In genomic region chr7:44071726-44072363, GRCh38 we compare ENCODE assay signal across 10 cellular contexts. TPM values are rescaled to one million over a fixed set of nuclear protein-coding genes. Genes with fewer than 3 reads are reported as not detected.
DNase-seq lines count a peak whose midpoint lies in the region; ATAC-seq, FAIRE-seq and TF ChIP-seq lines count a peak whose summit lies in the region.
"Had no signal": no experiment of that assay in that cellular context is flagged by ENCODE, and none has a peak within 500 bp of the region (broad histone marks: within the 10 kb centered on the region; RNA-seq: fewer than 3 reads in every experiment).

No MANE protein-coding gene starts in this region.

- no peaks in the 10 kb centered on the region for H3K9me3 Mint-ChIP-seq in T-helper 1 cell treated with Interleukin-12 subunit alpha and Interleukin-12 subunit beta and Interleukin-4 antibody, amounts not matched to agents 30 μg/mL and 1 μg/mL, for 36 hours
- no peaks in the 10 kb centered on the region for H3K9me3 Mint-ChIP-seq in astrocyte (ENCODE audit: unreplicated experiment)

- H2AK5ac ChIP-seq in neuronal stem cell (ENCODE audit: low read depth, low read length) = no peak overlapping the region

- peaks cover 11% of the 10 kb centered on the region for H3K36me3 Mint-ChIP-seq in T-helper 1 cell treated with Interleukin-12 subunit alpha and Interleukin-12 subunit beta and Interleukin-4 antibody, amounts not matched to agents 30 μg/mL and 1 μg/mL, for 36 hours (ENCODE audit: low read depth)
- H3K36me3 Mint-ChIP-seq in astrocyte (ENCODE audit: low read depth, unreplicated experiment) = peaks cover 10% of the 10 kb centered on the region

- no peak overlapping the region for H2BK12ac ChIP-seq in neuronal stem cell (ENCODE audit: low read length)

- no peak overlapping the region for H2BK15ac ChIP-seq in neuronal stem cell (ENCODE audit: low read length)

- no CpG with 5 or more reads among the region's 9 CpGs for WGBS in neuronal stem cell (ENCODE audit: extremely low coverage in 2 of 2, insufficient read length in 2 of 2, insufficient replicate concordance in 1 of 2), 2 donors

- H4K8ac ChIP-seq in neuronal stem cell (ENCODE audit: low read depth, low read length) = no peak overlapping the region

- H3K36me3 ChIP-seq in astrocyte (ENCODE audit: insufficient read depth, low read length) (peaks cover 2% of the 10 kb centered on the region), thoracic aorta (no peaks in the 10 kb centered on the region), neuronal stem cell (replicated peaks in 1 of 2; ENCODE audit: control insufficient read depth in 2 of 2, insufficient read depth in 2 of 2, low read length in 2 of 2) (peaks cover 21 to 41% of the 10 kb centered on the region in 2 donors)

- H3K4me1 Mint-ChIP-seq in T-helper 1 cell treated with Interleukin-12 subunit alpha and Interleukin-12 subunit beta and Interleukin-4 antibody, amounts not matched to agents 30 μg/mL and 1 μg/mL, for 36 hours (ENCODE audit: low read depth) = peaks cover 1% of the 10 kb centered on the region
- peaks cover 13% of the 10 kb centered on the region for H3K4me1 Mint-ChIP-seq in astrocyte (ENCODE audit: low read depth, unreplicated experiment)

- no peak for ATAC-seq in thoracic aorta (ENCODE audit: insufficient number of reproducible peaks, low FRiP score, low read depth)
- ATAC-seq in GM19455 (IDR thresholded peaks at IDR 0.05; ENCODE audit: unreplicated experiment) = no peak

- no peak overlapping the region for H3K4me3 Mint-ChIP-seq in T-helper 1 cell treated with Interleukin-12 subunit alpha and Interleukin-12 subunit beta and Interleukin-4 antibody, amounts not matched to agents 30 μg/mL and 1 μg/mL, for 36 hours
- H3K4me3 Mint-ChIP-seq in astrocyte (ENCODE audit: unreplicated experiment) = no peak overlapping the region

- H3K4ac ChIP-seq in neuronal stem cell (ENCODE audit: low read length) = no peak overlapping the region

- peak overlapping the region; percentile 73 for H3K4me2 ChIP-seq in astrocyte (ENCODE audit: low read length)
- H3K4me2 ChIP-seq in neuronal stem cell (ENCODE audit: insufficient read depth, low read length, poor library complexity, severe bottlenecking) = no peak overlapping the region

- peaks cover 26% of the 10 kb centered on the region for H3K4me1 ChIP-seq in astrocyte (ENCODE audit: insufficient read depth, low read length)
- H3K4me1 ChIP-seq in thoracic aorta (ENCODE audit: control insufficient read depth in 1 of 2, low read depth in 2 of 2) = peaks cover 22 to 25% of the 10 kb centered on the region in 2 donors
- no peaks in the 10 kb centered on the region for H3K4me1 ChIP-seq in neuronal stem cell (ENCODE audit: control insufficient read depth in 2 of 2, insufficient read depth in 1 of 2, low read depth in 1 of 2, low read length in 2 of 2)

- peaks cover 8% of the 10 kb centered on the region for H4K20me1 ChIP-seq in astrocyte (ENCODE audit: insufficient read depth, low read length)

- H3K18ac ChIP-seq in neuronal stem cell (ENCODE audit: low read length) = no peak overlapping the region

- no peaks in the 10 kb centered on the region for H3K27me3 ChIP-seq in astrocyte (ENCODE audit: insufficient read depth, low read length)
- H3K27me3 ChIP-seq in layer of hippocampus (ENCODE audit: control insufficient read depth, insufficient read depth, low read length) = no peaks in the 10 kb centered on the region
- no peaks in the 10 kb centered on the region for H3K27me3 ChIP-seq in thoracic aorta (replicated peaks; ENCODE audit: insufficient read depth)
- no peaks in the 10 kb centered on the region for H3K27me3 ChIP-seq in neuronal stem cell (ENCODE audit: control insufficient read depth in 3 of 3, insufficient read depth in 3 of 3, low read depth in 1 of 3, low read length in 3 of 3)

- H2AFZ ChIP-seq in astrocyte (ENCODE audit: low read depth, low read length) = no peak overlapping the region
- H2AFZ ChIP-seq in neuronal stem cell (ENCODE audit: low read length) = no peak overlapping the region

- H3K4me3 ChIP-seq in astrocyte (ENCODE audit: insufficient read depth, low read depth, low read length) (no peak overlapping the region), thoracic aorta (no peak overlapping the region), neuronal stem cell (ENCODE audit: low read length in 2 of 2) (no peak overlapping the region)

- FAIRE-seq in astrocyte (lab: Jason Lieb, UNC) = no peak
- FAIRE-seq: A204.1 had no signal

- H4K91ac ChIP-seq in neuronal stem cell (ENCODE audit: low read depth, low read length, poor library complexity) = no peak overlapping the region

- no peak overlapping the region for H3K14ac ChIP-seq in neuronal stem cell (ENCODE audit: low read length)

- H3K79me1 ChIP-seq in neuronal stem cell (ENCODE audit: low read depth, low read length) = no peaks in the 10 kb centered on the region

- peak overlapping the region; percentile 42 for H3K9ac ChIP-seq in astrocyte (ENCODE audit: low read length)
- H3K9ac ChIP-seq in neuronal stem cell (ENCODE audit: low read depth, low read length, poor library complexity) = no peak overlapping the region

- H3K27ac ChIP-seq in astrocyte (ENCODE audit: low read depth, low read length) = peak overlapping the region; percentile 30
- H3K27ac ChIP-seq in layer of hippocampus (ENCODE audit: low read depth, low read length) = peak overlapping the region; percentile 2
- H3K27ac ChIP-seq in thoracic aorta = peak overlapping the region; percentile 6 to 72
- H3K27ac ChIP-seq in neuronal stem cell (replicated peaks; ENCODE audit: low read length) = no peak overlapping the region
- H3K27ac ChIP-seq: HL-60 had no signal

- H3K9me3 ChIP-seq in astrocyte (ENCODE audit: insufficient read depth, low read depth, low read length) = no peaks in the 10 kb centered on the region
- no peaks in the 10 kb centered on the region for H3K9me3 ChIP-seq in thoracic aorta
- H3K9me3 ChIP-seq in neuronal stem cell (replicated peaks in 1 of 2; ENCODE audit: control insufficient read depth in 2 of 2, insufficient read depth in 1 of 2, low read depth in 1 of 2, low read length in 2 of 2) = no peaks in the 10 kb centered on the region

- no peak overlapping the region for H2BK120ac ChIP-seq in neuronal stem cell (ENCODE audit: low read depth, low read length)

- H3K23ac ChIP-seq in neuronal stem cell (ENCODE audit: low read depth, low read length, poor library complexity) = no peak overlapping the region

- H3K79me2 ChIP-seq in astrocyte (ENCODE audit: insufficient read depth, low read length) = no peaks in the 10 kb centered on the region

- peak overlapping the region; percentile 41 for H3K27ac Mint-ChIP-seq in T-helper 1 cell treated with Interleukin-12 subunit alpha and Interleukin-12 subunit beta and Interleukin-4 antibody, amounts not matched to agents 30 μg/mL and 1 μg/mL, for 36 hours
- peak overlapping the region; percentile 29 for H3K27ac Mint-ChIP-seq in astrocyte (ENCODE audit: unreplicated experiment)

- no peak overlapping the region for H2BK5ac ChIP-seq in neuronal stem cell (ENCODE audit: low read length)

- TF ChIP-seq CTCF in astrocyte (IDR thresholded peaks at IDR 0.05; ENCODE audit: insufficient read depth, low read depth, low read length) (no peak), thoracic aorta (IDR thresholded peaks at IDR 0.05) (no peak)

- H3K27me3 Mint-ChIP-seq in T-helper 1 cell treated with Interleukin-12 subunit alpha and Interleukin-12 subunit beta and Interleukin-4 antibody, amounts not matched to agents 30 μg/mL and 1 μg/mL, for 36 hours (ENCODE audit: low read depth) = no peaks in the 10 kb centered on the region
- H3K27me3 Mint-ChIP-seq in astrocyte (ENCODE audit: low read depth, unreplicated experiment) = no peaks in the 10 kb centered on the region

- DNase-seq in T-helper 1 cell (no peak), astrocyte (ENCODE audit: low read depth) (no peak), thoracic aorta (ENCODE audit: low spot score) (no peak), neuronal stem cell (ENCODE audit: low spot score) (no peak)
- DNase-seq in activated CD8-positive, alpha-beta memory T cell treated with anti-CD3 and anti-CD28 coated beads, Interleukin-2, amount 50 U/mL, for 48 hours = no peak

RNA-seq across cellular contexts. Expression of gene PGAM2, which starts 6.5 kb away (rescaled TPM):
- total RNA-seq in astrocyte (0.70 and 0.79 TPM in 2 replicates), thoracic aorta (1 to 10 TPM; 1.8 to 9.5 TPM)
- 17.7 TPM for polyA plus RNA-seq in neuronal stem cell (2013, experiment 1 of 2)
- 17.9 TPM for polyA plus RNA-seq in neuronal stem cell (2013, experiment 2 of 2)

RNA-seq across cellular contexts. Expression of gene POLM, which starts 10.5 kb away (rescaled TPM):
- total RNA-seq in astrocyte (9.6 and 10.6 TPM in 2 replicates), thoracic aorta (10 to 100 TPM; 70.0 to 78.7 TPM)
- 9.9 TPM for polyA plus RNA-seq in neuronal stem cell (2013, experiment 1 of 2)
- polyA plus RNA-seq in neuronal stem cell (2013, experiment 2 of 2) = 8.9 TPM

RNA-seq across cellular contexts. Expression of gene DBNL, which starts 27.3 kb away (rescaled TPM):
- 85.0 and 94.9 TPM in 2 replicates for total RNA-seq in astrocyte
- total RNA-seq in thoracic aorta = 100 to 1,000 TPM; 148 to 156 TPM
- 14.7 TPM for polyA plus RNA-seq in neuronal stem cell (2013, experiment 1 of 2)
- 14.7 TPM for polyA plus RNA-seq in neuronal stem cell (2013, experiment 2 of 2)

RNA-seq across cellular contexts. Expression of gene AEBP1, which starts 32.3 kb away (rescaled TPM):
- total RNA-seq in astrocyte = 65.0 and 102 TPM in 2 replicates
- 1,000 to 10,000 TPM; 1,006 to 1,415 TPM for total RNA-seq in thoracic aorta
- polyA plus RNA-seq in neuronal stem cell (2013, experiment 1 of 2) = 24.7 TPM
- 25.4 TPM for polyA plus RNA-seq in neuronal stem cell (2013, experiment 2 of 2)

RNA-seq across cellular contexts. Expression of gene POLD2, which starts 51.5 kb away (rescaled TPM):
- total RNA-seq in astrocyte (59.9 and 67.7 TPM in 2 replicates), thoracic aorta (10 to 100 TPM; 38.7 to 43.8 TPM)
- polyA plus RNA-seq in neuronal stem cell (2013, experiment 1 of 2) = 157 TPM
- polyA plus RNA-seq in neuronal stem cell (2013, experiment 2 of 2) = 156 TPM
